ENCODE assay signal across 8 cellular contexts in genomic region chrX:70134116-70134477, GRCh38. TPM values are rescaled to one million over a fixed set of nuclear protein-coding genes. Genes with fewer than 3 reads are reported as not detected.
DNase-seq lines count a peak whose midpoint lies in the region; ATAC-seq, FAIRE-seq and TF ChIP-seq lines count a peak whose summit lies in the region.

No MANE protein-coding gene starts in this region.

- ATAC-seq in HG03095 (IDR thresholded peaks at IDR 0.05; ENCODE audit: unreplicated experiment) (peak; percentile 7), gastrocnemius medialis (peak; percentile 28 to 33)

- no peaks in the 10 kb centered on the region for H3K9me3 ChIP-seq in cardiac muscle cell (ENCODE audit: low read depth)
- H3K9me3 ChIP-seq in gastrocnemius medialis: no peaks in the 10 kb centered on the region

- TF ChIP-seq CTCF in cardiac muscle cell (IDR thresholded peaks at IDR 0.05; ENCODE audit: low read depth, low read length): no peak
- no peak for TF ChIP-seq CTCF in VCaP (conservative IDR thresholded peaks at IDR 0.05)
- no peak for TF ChIP-seq CTCF in gastrocnemius medialis (IDR thresholded peaks at IDR 0.05 in 4 of 5, conservative IDR thresholded peaks at IDR 0.05 in 1 of 5)

- no peak for FAIRE-seq in frontal cortex (lab: Jason Lieb, UNC)

- intact Hi-C loops in cardiac septum (cut with DNase I): no loop called here
- intact Hi-C loops in gastrocnemius medialis (cut with DNase I; ENCODE audit: low total_unique reads): loop anchor here (5.0 kb wide), 2 partner anchors 1048 to 1233 kb away; partner anchors contain the start of gene TAF1

- peak overlapping the region; percentile 87 for H3K27ac ChIP-seq in cardiac muscle cell
- H3K27ac ChIP-seq in VCaP: peak overlapping the region; percentile 65
- H3K27ac ChIP-seq in gastrocnemius medialis: peak overlapping the region; percentile 71 to 90 (median 81)

- H3K27me3 ChIP-seq in cardiac muscle cell (no peaks in the 10 kb centered on the region), gastrocnemius medialis (no peaks in the 10 kb centered on the region)

- H3K36me3 ChIP-seq in cardiac muscle cell (peaks cover 5% of the 10 kb centered on the region), gastrocnemius medialis (no peaks in the 10 kb centered on the region)

- no peak for TF ChIP-seq POLR2A in gastrocnemius medialis (IDR thresholded peaks at IDR 0.05)

- peak overlapping the region; percentile 72 for H3K4me3 ChIP-seq in cardiac muscle cell
- peak overlapping the region; percentile 60 to 96 (median 86) for H3K4me3 ChIP-seq in gastrocnemius medialis

- in situ Hi-C loops in gastrocnemius medialis (cut with MboI; ENCODE audit: low sequenced_read_pairs in 4 of 4): loop anchor here in 3 of 4 donors (25.0 kb wide), 1 partner anchor 303 kb away; the partner anchor contains the start of gene DLG3 (in 3 of the 3)

- peak; percentile 7 to 19 for DNase-seq in cardiac muscle cell (ENCODE audit: low read depth in 1 of 2, low spot score in 1 of 2)
- DNase-seq in cardiac septum (ENCODE audit: low spot score): no peak
- peak; percentile 3 for DNase-seq in foreskin melanocyte
- no peak for DNase-seq in gastrocnemius medialis
- no peak for DNase-seq in NOMO-1 treated with dmso at 0.1 percent for 144 hours (lab: John Stamatoyannopoulos, UW; ENCODE audit: unreplicated experiment)
- no peak for DNase-seq in frontal cortex (ENCODE audit: low spot score in 2 of 2)

- H3K4me1 ChIP-seq in cardiac muscle cell (ENCODE audit: low read depth) (no peaks in the 10 kb centered on the region), gastrocnemius medialis (peaks cover 5 to 7% of the 10 kb centered on the region in 2 donors)

RNA-seq across cellular contexts. Expression of gene IGBP1, which starts 0.8 kb away (rescaled TPM):
- total RNA-seq in cardiac muscle cell (49.3 and 78.5 TPM in 2 replicates), cardiac septum (31.2 TPM), gastrocnemius medialis (100 to 1,000 TPM in 1 of 4 donors, 10 to 100 TPM in 3; 68.7 to 109 (median 75.1) TPM), frontal cortex (138 TPM)
- polyA plus RNA-seq in cardiac muscle cell: 27.6 and 36.1 TPM in 2 replicates

RNA-seq across cellular contexts. Expression of gene DGAT2L6, which starts 43.2 kb away (rescaled TPM):
- not detected in 2 replicates for total RNA-seq in cardiac muscle cell
- polyA plus RNA-seq in cardiac muscle cell: not detected in 2 replicates
- total RNA-seq in cardiac septum: not detected
- not detected for total RNA-seq in gastrocnemius medialis
- not detected for total RNA-seq in frontal cortex

Comparison
In these comparisons a context has a peak if more than half of its experiments do, and no peak if none do; other contexts are left out.
1. DNase-seq: peak in cardiac muscle cell (2 of 2) and foreskin melanocyte (single experiment); none in cardiac septum (single experiment), gastrocnemius medialis (0 of 2), NOMO-1 treated with dmso at 0.1 percent for 144 hours (single experiment) and frontal cortex (0 of 2).
2. Peak in every context shown above with its lines, with median percentiles within 50 percentile points of each other: H3K27ac ChIP-seq.